Comparison of ENCODE assay signal across 7 cellular contexts in genomic region chr10:99596708-99597107, GRCh38. TPM values are rescaled to one million over a fixed set of nuclear protein-coding genes. Genes with fewer than 3 reads are reported as not detected.
DNase-seq lines count a peak whose midpoint lies in the region; ATAC-seq, FAIRE-seq and TF ChIP-seq lines count a peak whose summit lies in the region.
"Not testable (repeated sequence)": the region's sequence is repeated elsewhere in the genome, so short reads cannot be mapped to it uniquely, and the experiment has no call there.

No MANE protein-coding gene starts in this region.

- DNase-seq in IMR-90; K562 (ENCODE audit: extremely low read depth in 1 of 4, low spot score in 3 of 4); H1 (ENCODE audit: low read depth in 1 of 2, low spot score in 2 of 2): not testable (repeated sequence)
- peak; percentile 14 to 58 for DNase-seq in trophoblast cell

- H2BK20ac ChIP-seq in IMR-90 (ENCODE audit: low read depth, low read length); H1 (ENCODE audit: low read length): not testable (repeated sequence)

- not testable (repeated sequence) for H3K4me1 ChIP-seq in IMR-90 (ENCODE audit: control insufficient read depth, insufficient read depth, low read length); Loucy (ENCODE audit: insufficient read depth, low read length, poor library complexity, severe bottlenecking); K562 (replicated peaks in 1 of 2; ENCODE audit: control insufficient read depth in 2 of 2, insufficient read depth in 2 of 2, low read length in 2 of 2); H1 (replicated peaks in 1 of 4; ENCODE audit: control insufficient read depth in 3 of 4, insufficient read depth in 4 of 4, low read length in 3 of 4); esophagus (ENCODE audit: control insufficient read depth in 2 of 2, insufficient read depth in 2 of 2, low read length in 1 of 2); trophoblast cell (ENCODE audit: control insufficient read depth in 1 of 2, insufficient read depth in 2 of 2, low read length in 2 of 2)
- H3K4me1 ChIP-seq in mucosa of rectum (ENCODE audit: control insufficient read depth in 2 of 2, insufficient read depth in 2 of 2, low read length in 2 of 2): peaks cover 13 to 25% of the 10 kb centered on the region in 2 donors

- H2BK12ac ChIP-seq in H1 (ENCODE audit: low read depth, low read length); trophoblast cell (ENCODE audit: low read length): not testable (repeated sequence)

- H3K9me2 ChIP-seq in Loucy (replicated peaks; ENCODE audit: low read depth, low read length): not testable (repeated sequence)

- H2BK15ac ChIP-seq in IMR-90 (ENCODE audit: low read depth, low read length); H1 (ENCODE audit: low read length): not testable (repeated sequence)

- not testable (repeated sequence) for ATAC-seq in IMR-90 (ENCODE audit: low read depth); K562

- intact Hi-C loops in IMR-90 (cut with micrococcal nuclease); K562 (cut with micrococcal nuclease): not testable (repeated sequence)

- not testable (repeated sequence) for H4K5ac ChIP-seq in IMR-90 (ENCODE audit: low read depth, low read length); H1 (ENCODE audit: insufficient read length, low read depth, low read length)

- dilution Hi-C loops in IMR-90 (cut with HindIII; ENCODE audit: low sequenced_read_pairs, unreplicated experiment): not testable (repeated sequence)

- H3K4me2 ChIP-seq in IMR-90 (ENCODE audit: low read depth, low read length); Loucy (ENCODE audit: low read depth, low read length, poor library complexity, severe bottlenecking); K562 (ENCODE audit: insufficient read depth, low read length); H1 (ENCODE audit: insufficient read depth in 1 of 2, low read depth in 2 of 2, low read length in 2 of 2); trophoblast cell (ENCODE audit: low read length): not testable (repeated sequence)

- H2BK5ac ChIP-seq in IMR-90 (ENCODE audit: low read depth, low read length, poor library complexity, severe bottlenecking); H1 (ENCODE audit: low read depth, low read length); trophoblast cell (ENCODE audit: low read depth, low read length, poor library complexity): not testable (repeated sequence)

- POLR2A ChIA-PET in IMR-90 (lab: Charles Lee; ENCODE audit: unreplicated experiment); K562 (lab: Yijun Ruan, JAX); H1 (lab: Charles Lee; ENCODE audit: partially characterized antibody): not testable (repeated sequence)

- not testable (repeated sequence) for TF ChIP-seq CTCF in IMR-90 (conservative IDR thresholded peaks at IDR 0.05; ENCODE audit: low read depth, low read length); Loucy (conservative IDR thresholded peaks at IDR 0.05; ENCODE audit: low read length); K562 (IDR thresholded peaks at IDR 0.05 in 2 of 3, conservative IDR thresholded peaks at IDR 0.05 in 1 of 3; ENCODE audit: insufficient read depth in 2 of 3, low read depth in 1 of 3, low read length in 3 of 3); H1 (IDR thresholded peaks at IDR 0.05; ENCODE audit: control extremely low read depth in 1 of 3, insufficient read depth in 1 of 3, low read depth in 1 of 3, low read length in 3 of 3)

- not testable (repeated sequence) for H3K9me3 ChIP-seq in IMR-90 (ENCODE audit: control insufficient read depth, insufficient read depth, low read length); Loucy (ENCODE audit: insufficient read depth, low read depth, low read length); K562 (replicated peaks; ENCODE audit: control insufficient read depth, insufficient read depth, low read depth, low read length); H1 (ENCODE audit: insufficient read depth in 2 of 2, low read depth in 1 of 2, low read length in 1 of 2); esophagus (ENCODE audit: control insufficient read depth in 2 of 2, insufficient read depth in 1 of 2, low read depth in 1 of 2, low read length in 1 of 2); mucosa of rectum (ENCODE audit: control insufficient read depth in 2 of 2, low read length in 2 of 2); trophoblast cell (ENCODE audit: insufficient read depth, low read depth, low read length)

- no CpG with 5 or more reads among the region's 4 CpGs for WGBS in IMR-90 (ENCODE audit: extremely low coverage in 2 of 2, insufficient read length in 1 of 2), 2 experiments
- 0% methylated on average over 4 of the region's 4 CpGs for WGBS in K562 (ENCODE audit: insufficient coverage, low coverage, missing lambda C conversion rate)
- WGBS in H1 (ENCODE audit: extremely low coverage in 1 of 2, insufficient coverage in 1 of 2, insufficient read length in 1 of 2, insufficient replicate concordance in 2 of 2, low coverage in 1 of 2, low lambda C conversion rate in 2 of 2, missing lambda C conversion rate in 1 of 2), 2 experiments: 96% methylated on average over 4 of the region's 4 CpGs; no CpG with 5 or more reads in 1 of the 2 experiments
- WGBS in esophagus, 2 donors: 74 to 87% methylated on average over 4 of the region's 4 CpGs
- WGBS in trophoblast cell (ENCODE audit: extremely low coverage, insufficient coverage, insufficient read length): no CpG with 5 or more reads among the region's 4 CpGs

- BruUV-seq in IMR-90 (replicated peaks; lab: Mats Ljungman, UMichigan); K562 (replicated peaks; lab: Mats Ljungman, UMichigan): not testable (repeated sequence)

- CTCF ChIA-PET in IMR-90 (lab: Yijun Ruan, JAX); K562 (lab: Yijun Ruan, JAX; ENCODE audit: low intra/inter-chr PET ratio): not testable (repeated sequence)
- CTCF ChIA-PET in H1 (lab: Charles Lee; ENCODE audit: partially characterized antibody): interaction anchor here (2.3 to 9.4 kb wide), 4 partner anchors 14 to 112 kb away, joined by 10 to 83 read pairs (median 22); no protein-coding TSS in a partner anchor

- H2AK5ac ChIP-seq in IMR-90 (ENCODE audit: low read depth, low read length); H1 (ENCODE audit: low read depth, low read length); trophoblast cell (ENCODE audit: low read length): not testable (repeated sequence)

- H3K79me2 ChIP-seq in Loucy (ENCODE audit: insufficient read depth, low read length); K562 (ENCODE audit: control insufficient read depth, insufficient read depth, low read length); H1 (ENCODE audit: control insufficient read depth in 1 of 2, insufficient read depth in 2 of 2, low read length in 2 of 2); trophoblast cell (ENCODE audit: control insufficient read depth, insufficient read depth, low read length, poor library complexity): not testable (repeated sequence)

- H3K9me1 ChIP-seq in IMR-90 (ENCODE audit: insufficient read depth, low read length); K562 (ENCODE audit: control insufficient read depth, insufficient read depth, low read length): not testable (repeated sequence)

- not testable (repeated sequence) for TF ChIP-seq POLR2A in IMR-90 (IDR thresholded peaks at IDR 0.05; ENCODE audit: low read depth, low read length); K562 (conservative IDR thresholded peaks at IDR 0.05); H1 (IDR thresholded peaks at IDR 0.05; ENCODE audit: control extremely low read depth in 1 of 2, low read depth in 2 of 2, low read length in 2 of 2)

- H3K27me3 ChIP-seq in IMR-90 (ENCODE audit: control insufficient read depth, insufficient read depth, low read length) (peaks cover 22% of the 10 kb centered on the region), K562 (ENCODE audit: control insufficient read depth in 2 of 2, insufficient read depth in 2 of 2, low read length in 2 of 2) (peaks cover 5 to 21% of the 10 kb centered on the region in 2 experiments; a peak in 4 of 5 replicates)
- H3K27me3 ChIP-seq in Loucy (ENCODE audit: insufficient read depth, low read length, poor library complexity, severe bottlenecking); H1 (replicated peaks in 1 of 4; ENCODE audit: control insufficient read depth in 3 of 4, extremely low read depth in 1 of 4, insufficient read depth in 3 of 4, low read length in 3 of 4); esophagus (ENCODE audit: control insufficient read depth in 1 of 2, insufficient read depth in 2 of 2, low read length in 2 of 2); mucosa of rectum (ENCODE audit: control insufficient read depth in 2 of 2, insufficient read depth in 2 of 2, low read length in 2 of 2); trophoblast cell (ENCODE audit: insufficient read depth, low read length): not testable (repeated sequence)

- not testable (repeated sequence) for H4K12ac ChIP-seq in trophoblast cell (ENCODE audit: low read depth, low read length)

- H3F3A ChIP-seq in Loucy (ENCODE audit: low read depth): not testable (repeated sequence)

- H3K27ac ChIP-seq in IMR-90 (ENCODE audit: insufficient read depth, low read length); K562 (ENCODE audit: extremely low read depth, low read depth, low read length); H1 (ENCODE audit: low read depth, low read length); trophoblast cell (ENCODE audit: low read depth, low read length): not testable (repeated sequence)
- H3K27ac ChIP-seq in esophagus (ENCODE audit: low read depth in 2 of 2, low read length in 1 of 2) (peak overlapping the region; percentile 2 to 24), mucosa of rectum (ENCODE audit: low read depth in 2 of 2, low read length in 2 of 2) (peak overlapping the region; percentile 80 to 85)

- H3K14ac ChIP-seq in IMR-90 (replicated peaks; ENCODE audit: low read depth, low read length); H1 (ENCODE audit: insufficient read length); trophoblast cell (ENCODE audit: low read length): not testable (repeated sequence)

- TF ChIP-seq EP300 in K562 (IDR thresholded peaks at IDR 0.05; ENCODE audit: low read length); H1 (IDR thresholded peaks at IDR 0.05; ENCODE audit: borderline replicate concordance in 1 of 2, low read depth in 2 of 2, low read length in 2 of 2): not testable (repeated sequence)

- not testable (repeated sequence) for H4K91ac ChIP-seq in IMR-90 (ENCODE audit: insufficient read depth, low read depth, low read length); H1 (replicated peaks; ENCODE audit: insufficient read length, low read length); trophoblast cell (ENCODE audit: low read depth, low read length)

- H3K56ac ChIP-seq in IMR-90 (ENCODE audit: extremely low read depth, insufficient read depth, low read length); H1 (replicated peaks; ENCODE audit: insufficient read length, low read depth, low read length): not testable (repeated sequence)

- H2AK9ac ChIP-seq in IMR-90 (replicated peaks; ENCODE audit: low read depth, low read length, poor library complexity): not testable (repeated sequence)

- not testable (repeated sequence) for H3K4me3 ChIP-seq in IMR-90 (ENCODE audit: insufficient read depth, low read depth, low read length); Loucy (ENCODE audit: low read length, poor library complexity, severe bottlenecking); K562; H1 (ENCODE audit: extremely low read depth in 1 of 4, insufficient read depth in 2 of 4, low read depth in 3 of 4, low read length in 4 of 4); esophagus (ENCODE audit: low read depth in 1 of 2, low read length in 2 of 2); mucosa of rectum (ENCODE audit: low read length in 2 of 2); trophoblast cell (ENCODE audit: low read depth, low read length)

- not testable (repeated sequence) for H4K20me1 ChIP-seq in IMR-90 (ENCODE audit: insufficient read depth, low read length); Loucy (ENCODE audit: insufficient read depth, low read length, poor library complexity, severe bottlenecking); K562 (replicated peaks; ENCODE audit: control insufficient read depth, insufficient read depth, low read length); H1 (replicated peaks in 1 of 2; ENCODE audit: control insufficient read depth in 1 of 2, insufficient read depth in 2 of 2, low read length in 2 of 2)

- TF ChIP-seq RAD21 in IMR-90 (IDR thresholded peaks at IDR 0.05; ENCODE audit: low read length); K562 (CRISPR knock-in tag; conservative IDR thresholded peaks at IDR 0.05 in 1 of 2, IDR thresholded peaks at IDR 0.05 in 1 of 2); H1 (IDR thresholded peaks at IDR 0.05 in 1 of 2, conservative IDR thresholded peaks at IDR 0.05 in 1 of 2; ENCODE audit: low read depth in 2 of 2, low read length in 2 of 2): not testable (repeated sequence)

- not testable (repeated sequence) for H3K4ac ChIP-seq in IMR-90 (ENCODE audit: low read depth, low read length); H1 (replicated peaks; ENCODE audit: insufficient read length, low read depth, low read length); trophoblast cell (ENCODE audit: low read depth, low read length)

- not testable (repeated sequence) for H3K9ac ChIP-seq in IMR-90 (ENCODE audit: low read depth, low read length); Loucy (ENCODE audit: low read depth, low read length, poor library complexity, severe bottlenecking); K562 (ENCODE audit: insufficient read depth in 1 of 2, low read depth in 2 of 2, low read length in 2 of 2); H1 (replicated peaks in 1 of 4; ENCODE audit: extremely low read depth in 1 of 4, low read depth in 3 of 4, low read length in 3 of 4); mucosa of rectum (ENCODE audit: low read depth in 1 of 2, low read length in 2 of 2); trophoblast cell (ENCODE audit: low read length)

- in situ Hi-C loops in IMR-90 (cut with MboI; ENCODE audit: low sequenced_read_pairs); K562 (cut with MboI): not testable (repeated sequence)

- H3K18ac ChIP-seq in IMR-90 (ENCODE audit: low read depth, low read length); H1 (ENCODE audit: extremely low read depth, low read length); trophoblast cell (ENCODE audit: low read length): not testable (repeated sequence)

- not testable (repeated sequence) for H2AFZ ChIP-seq in IMR-90 (replicated peaks; ENCODE audit: low read length, poor library complexity); K562 (ENCODE audit: low read depth, low read length); H1 (ENCODE audit: low read length); trophoblast cell (ENCODE audit: insufficient read depth, low read length, poor library complexity)
- peak overlapping the region; percentile 62; the same call in 1 of the 2 replicates for H2AFZ ChIP-seq in Loucy (ENCODE audit: low read length)

- not testable (repeated sequence) for H4K8ac ChIP-seq in IMR-90 (ENCODE audit: low read depth in 2 of 2, low read length in 2 of 2); H1 (ENCODE audit: extremely low read depth, insufficient read depth, low read length); trophoblast cell (ENCODE audit: low read depth, low read length)

- not testable (repeated sequence) for H3K23ac ChIP-seq in IMR-90 (ENCODE audit: low read depth, low read length); H1 (ENCODE audit: insufficient read length); trophoblast cell (ENCODE audit: low read length)

- H3K36me3 ChIP-seq in IMR-90 (ENCODE audit: control insufficient read depth, insufficient read depth, low read length); Loucy (ENCODE audit: insufficient read depth, low read length); K562 (ENCODE audit: control insufficient read depth, insufficient read depth, low read length); H1 (ENCODE audit: control insufficient read depth in 2 of 4, insufficient read depth in 4 of 4, low read length in 3 of 4); esophagus (ENCODE audit: control insufficient read depth in 2 of 2, insufficient read depth in 2 of 2, low read length in 1 of 2); mucosa of rectum (ENCODE audit: control insufficient read depth in 2 of 2, insufficient read depth in 2 of 2, low read length in 2 of 2); trophoblast cell (ENCODE audit: control insufficient read depth in 1 of 2, insufficient read depth in 2 of 2, low read length in 2 of 2): not testable (repeated sequence)

- not testable (repeated sequence) for H3K79me1 ChIP-seq in IMR-90 (ENCODE audit: low read depth in 1 of 2, low read length in 2 of 2); H1 (ENCODE audit: low read depth, low read length); trophoblast cell (ENCODE audit: low read length)

- not testable (repeated sequence) for H2BK120ac ChIP-seq in IMR-90 (ENCODE audit: low read depth, low read length); H1 (replicated peaks; ENCODE audit: low read depth, low read length); trophoblast cell (ENCODE audit: insufficient read depth, low read length, poor library complexity)

- not testable (repeated sequence) for FAIRE-seq in K562 (lab: Jason Lieb, UNC); H1 (lab: Jason Lieb, UNC)

- not testable (repeated sequence) for H3K23me2 ChIP-seq in H1 (ENCODE audit: low read depth, low read length)

RNA-seq across cellular contexts. Expression of gene SLC25A28, which starts 23.5 kb away (rescaled TPM):
- total RNA-seq in IMR-90 (2012; rRNA removed) (9.2 and 13.1 TPM in 2 replicates), K562 (2014; rRNA removed) (6.2 and 12.7 TPM in 2 replicates), K562 (2014; rRNA removed; fragmentation: Illumina TruSeq; extraction: Trizol) (13.6 and 15.1 TPM in 2 replicates), K562 (2015; rRNA removed; fragmentation: Illumina TruSeq; extraction: Trizol) (15.3 and 18.8 TPM in 2 replicates), K562 (2021) (18.5 and 20.3 TPM in 2 replicates)
- polyA plus RNA-seq in IMR-90 (2012; rRNA removed) (26.3 and 29.8 TPM in 2 replicates), K562 (2011; rRNA removed) (31.5 and 41.3 TPM in 2 replicates), K562 (2014; fragmentation: Illumina TruSeq; extraction: Trizol) (25.9 and 32.3 TPM in 2 replicates), K562 (2014; fragmentation: Nextera tagmentation; extraction: Ambion mirVana) (10 to 100 TPM in 1 of 2 experiments, 1 to 10 TPM in 1; 8.7 to 10.3 TPM), K562 (2014; rRNA removed) (24.4 and 24.7 TPM in 2 replicates), H1 (2011; rRNA removed) (16.3 and 18.5 TPM in 2 replicates), esophagus (10 to 100 TPM; 50.1 to 61.4 TPM)
- 15.0 and 20.2 TPM in 2 replicates for polyA plus RNA-seq in IMR-90 (2012; cell fraction: cytosol; rRNA removed)
- polyA plus RNA-seq in IMR-90 (2012; cell fraction: nucleus; rRNA removed; ENCODE audit: low replicate concordance): 122 and 161 TPM in 2 replicates
- total RNA-seq in K562 (2011; cell fraction: chromatin; rRNA removed; ENCODE audit: low replicate concordance): 53.7 and 100 TPM in 2 replicates
- total RNA-seq in K562 (2011; cell fraction: nucleolus; rRNA removed): 70.0 and 70.9 TPM in 2 replicates
- 66.4 and 69.9 TPM in 2 replicates for total RNA-seq in K562 (2011; cell fraction: nucleoplasm; rRNA removed)
- polyA plus RNA-seq in K562 (2011; cell fraction: cytosol; rRNA removed): 18.9 and 28.8 TPM in 2 replicates
- polyA plus RNA-seq in K562 (2011; cell fraction: nucleus; rRNA removed): 190 and 236 TPM in 2 replicates
- polyA plus RNA-seq in K562 (2012): 14.8 and 18.0 TPM in 2 replicates
- polyA minus RNA-seq in K562 (2011; rRNA and poly(A)+ RNA removed): 13.0 and 14.4 TPM in 2 replicates
- polyA minus RNA-seq in K562 (2011; cell fraction: cytosol; rRNA and poly(A)+ RNA removed): 6.4 and 7.4 TPM in 2 replicates
- 20.7 and 27.9 TPM in 2 replicates for polyA minus RNA-seq in K562 (2011; cell fraction: nucleus; rRNA and poly(A)+ RNA removed)
- total RNA-seq in H1 (2021; fragmentation: NEBNext Ultra II Directional; extraction: Animal tissue kit (Norgen Biotek cat#: 25700)): 17.2 and 20.6 TPM in 2 replicates
- polyA plus RNA-seq in H1 (2011; cell fraction: cytosol; rRNA removed): 23.0 TPM
- polyA plus RNA-seq in H1 (2011; cell fraction: nucleus; rRNA removed): 58.1 TPM
- 16.1 to 20.2 TPM (median 19.5 TPM) in 4 replicates for polyA plus RNA-seq in H1 (2012, experiment 1 of 2)
- polyA plus RNA-seq in H1 (2012, experiment 2 of 2): 14.8 TPM
- polyA plus RNA-seq in H1 (2013, experiment 1 of 2): 24.6 TPM
- polyA plus RNA-seq in H1 (2013, experiment 2 of 2): 20.8 TPM
- polyA minus RNA-seq in H1 (2011; rRNA and poly(A)+ RNA removed): 18.4 and 19.7 TPM in 2 replicates
- 13.3 TPM for polyA minus RNA-seq in H1 (2011; cell fraction: cytosol; rRNA and poly(A)+ RNA removed)
- polyA minus RNA-seq in H1 (2011; cell fraction: nucleus; rRNA and poly(A)+ RNA removed): 17.9 TPM
- polyA plus RNA-seq in trophoblast cell (2013): 22.6 and 24.6 TPM in 2 replicates
